In genomic region chr14:103386632-103387329, GRCh38 we compare ENCODE assay signal across 8 cellular contexts. TPM values are rescaled to one million over a fixed set of nuclear protein-coding genes. Genes with fewer than 3 reads are reported as not detected.
A peak's percentile ranks its signal among the peaks of the same experiment; 100 is the strongest.
DNase-seq lines count a peak whose midpoint lies in the region; ATAC-seq and TF ChIP-seq lines count a peak whose summit lies in the region.

No MANE protein-coding gene starts in this region.

- TF ChIP-seq CTCF in BE2C (IDR thresholded peaks at IDR 0.05; ENCODE audit: low read depth, low read length) = no peak

- H3K27me3 ChIP-seq in BE2C = no peaks in the 10 kb centered on the region

- H3K27ac ChIP-seq in caudate nucleus (ENCODE audit: low read depth, low read length) (peak overlapping the region; percentile 42), mesodermal cell (ENCODE audit: low read depth, low read length, severe bottlenecking) (peak overlapping the region; percentile 66)

- no peaks in the 10 kb centered on the region for H3K4me1 ChIP-seq in BE2C
- H3K4me1 ChIP-seq in mesodermal cell (ENCODE audit: control insufficient read depth, insufficient read depth, low read length, poor library complexity, severe bottlenecking) = peaks cover 7% of the 10 kb centered on the region

- DNase-seq in BE2C (no peak), caudate nucleus (lab: John Stamatoyannopoulos, UW) (no peak), NCI-H2029 (lab: John Stamatoyannopoulos, UW) (no peak)
- DNase-seq in Jurkat, Clone E6-1 (ENCODE audit: low read depth, low spot score) = no peak

- ATAC-seq in HG02642 (IDR thresholded peaks at IDR 0.05; ENCODE audit: poor library complexity, unreplicated experiment) (no peak), HG02571 (IDR thresholded peaks at IDR 0.05; ENCODE audit: unreplicated experiment) (no peak), HG02870 (IDR thresholded peaks at IDR 0.05; ENCODE audit: unreplicated experiment) (no peak)

- no peaks in the 10 kb centered on the region for H3K36me3 ChIP-seq in BE2C
- peaks cover 7% of the 10 kb centered on the region for H3K36me3 ChIP-seq in mesodermal cell (ENCODE audit: control insufficient read depth, insufficient read depth, low read length)

- WGBS in mesodermal cell (ENCODE audit: insufficient coverage in 2 of 2), 2 experiments = 3 to 17% methylated on average over 4 of the region's 11 CpGs

- H3K4me3 ChIP-seq in BE2C (ENCODE audit: low read depth, low read length) (peak overlapping the region; percentile 99), mesodermal cell (ENCODE audit: extremely low read depth, insufficient read depth, low read length, poor library complexity, severe bottlenecking) (peak overlapping the region; percentile 70)
- H3K4me3 ChIP-seq in Jurkat, Clone E6-1 (ENCODE audit: low read length) = peak overlapping the region; percentile 95

- H3K9me3 ChIP-seq in BE2C (no peaks in the 10 kb centered on the region), mesodermal cell (ENCODE audit: control insufficient read depth, low read length) (no peaks in the 10 kb centered on the region)

RNA-seq across cellular contexts. Expression of gene MARK3, which starts 1.6 kb away (rescaled TPM):
- polyA plus RNA-seq in BE2C (2012; ENCODE audit: insufficient read depth, insufficient read length, low read depth) = 139 TPM
- polyA plus RNA-seq in Jurkat, Clone E6-1 (2012; ENCODE audit: insufficient read depth, insufficient read length) = 90.5 TPM
- 78.3 TPM for polyA plus RNA-seq in mesodermal cell (2013, experiment 1 of 2)
- polyA plus RNA-seq in mesodermal cell (2013, experiment 2 of 2) = 77.2 TPM

RNA-seq across cellular contexts. Expression of gene EIF5, which starts 52.7 kb away (rescaled TPM):
- 442 TPM for polyA plus RNA-seq in BE2C (2012; ENCODE audit: insufficient read depth, insufficient read length, low read depth)
- polyA plus RNA-seq in Jurkat, Clone E6-1 (2012; ENCODE audit: insufficient read depth, insufficient read length) = 214 TPM
- polyA plus RNA-seq in mesodermal cell (2013, experiment 1 of 2) = 196 TPM
- 200 TPM for polyA plus RNA-seq in mesodermal cell (2013, experiment 2 of 2)
